In the genomic region with DNA sequence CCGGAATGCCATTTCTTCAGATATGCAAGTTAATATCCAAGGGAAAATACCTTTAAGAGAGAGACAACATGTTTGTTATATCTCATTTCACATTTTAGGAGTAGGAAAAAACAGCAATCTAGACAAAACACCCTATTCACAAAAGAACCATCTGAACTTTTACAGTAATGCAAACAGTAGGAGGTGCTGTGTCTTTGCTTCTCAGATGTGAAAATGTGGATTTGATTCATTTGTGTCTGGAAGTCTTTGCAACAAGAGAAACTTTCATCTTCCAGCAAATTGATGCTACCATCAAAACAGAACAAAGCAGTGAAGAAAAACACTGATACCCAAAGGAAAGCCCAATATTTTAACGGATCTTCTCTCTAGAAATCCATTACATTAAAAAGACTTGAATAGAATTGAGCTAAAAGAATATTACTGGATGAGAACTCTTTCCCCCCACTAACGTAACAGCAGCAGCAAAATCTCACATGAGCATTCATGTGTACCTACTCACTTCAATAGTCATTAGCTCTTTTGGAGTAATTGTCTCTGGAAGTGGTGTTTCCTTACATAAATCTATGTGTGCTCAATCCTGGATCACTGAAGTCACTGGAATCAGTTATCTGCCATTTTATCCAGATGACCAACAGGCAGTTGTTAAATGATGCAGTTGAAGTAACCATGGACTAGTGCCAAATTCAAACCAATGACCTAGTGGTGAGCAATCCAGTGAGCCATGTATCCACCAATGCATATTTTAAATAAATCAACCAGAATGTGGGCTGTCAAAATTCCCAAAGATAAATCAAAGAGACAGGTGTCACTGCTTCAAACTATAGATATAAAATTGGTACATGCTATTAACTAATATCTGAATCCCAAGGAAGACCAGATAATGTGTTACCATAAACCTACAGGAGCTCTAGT, we compare ENCODE assay signal across 1 cellular context.
TF ChIP-seq lines count a peak whose summit lies in the region.

No MANE protein-coding gene starts in this region.

TF ChIP-seq in K562, 482 proteins besides CTCF, POLR2A, EP300 and RAD21 (continued from another document):
- TF ChIP-seq, protein P1, sequence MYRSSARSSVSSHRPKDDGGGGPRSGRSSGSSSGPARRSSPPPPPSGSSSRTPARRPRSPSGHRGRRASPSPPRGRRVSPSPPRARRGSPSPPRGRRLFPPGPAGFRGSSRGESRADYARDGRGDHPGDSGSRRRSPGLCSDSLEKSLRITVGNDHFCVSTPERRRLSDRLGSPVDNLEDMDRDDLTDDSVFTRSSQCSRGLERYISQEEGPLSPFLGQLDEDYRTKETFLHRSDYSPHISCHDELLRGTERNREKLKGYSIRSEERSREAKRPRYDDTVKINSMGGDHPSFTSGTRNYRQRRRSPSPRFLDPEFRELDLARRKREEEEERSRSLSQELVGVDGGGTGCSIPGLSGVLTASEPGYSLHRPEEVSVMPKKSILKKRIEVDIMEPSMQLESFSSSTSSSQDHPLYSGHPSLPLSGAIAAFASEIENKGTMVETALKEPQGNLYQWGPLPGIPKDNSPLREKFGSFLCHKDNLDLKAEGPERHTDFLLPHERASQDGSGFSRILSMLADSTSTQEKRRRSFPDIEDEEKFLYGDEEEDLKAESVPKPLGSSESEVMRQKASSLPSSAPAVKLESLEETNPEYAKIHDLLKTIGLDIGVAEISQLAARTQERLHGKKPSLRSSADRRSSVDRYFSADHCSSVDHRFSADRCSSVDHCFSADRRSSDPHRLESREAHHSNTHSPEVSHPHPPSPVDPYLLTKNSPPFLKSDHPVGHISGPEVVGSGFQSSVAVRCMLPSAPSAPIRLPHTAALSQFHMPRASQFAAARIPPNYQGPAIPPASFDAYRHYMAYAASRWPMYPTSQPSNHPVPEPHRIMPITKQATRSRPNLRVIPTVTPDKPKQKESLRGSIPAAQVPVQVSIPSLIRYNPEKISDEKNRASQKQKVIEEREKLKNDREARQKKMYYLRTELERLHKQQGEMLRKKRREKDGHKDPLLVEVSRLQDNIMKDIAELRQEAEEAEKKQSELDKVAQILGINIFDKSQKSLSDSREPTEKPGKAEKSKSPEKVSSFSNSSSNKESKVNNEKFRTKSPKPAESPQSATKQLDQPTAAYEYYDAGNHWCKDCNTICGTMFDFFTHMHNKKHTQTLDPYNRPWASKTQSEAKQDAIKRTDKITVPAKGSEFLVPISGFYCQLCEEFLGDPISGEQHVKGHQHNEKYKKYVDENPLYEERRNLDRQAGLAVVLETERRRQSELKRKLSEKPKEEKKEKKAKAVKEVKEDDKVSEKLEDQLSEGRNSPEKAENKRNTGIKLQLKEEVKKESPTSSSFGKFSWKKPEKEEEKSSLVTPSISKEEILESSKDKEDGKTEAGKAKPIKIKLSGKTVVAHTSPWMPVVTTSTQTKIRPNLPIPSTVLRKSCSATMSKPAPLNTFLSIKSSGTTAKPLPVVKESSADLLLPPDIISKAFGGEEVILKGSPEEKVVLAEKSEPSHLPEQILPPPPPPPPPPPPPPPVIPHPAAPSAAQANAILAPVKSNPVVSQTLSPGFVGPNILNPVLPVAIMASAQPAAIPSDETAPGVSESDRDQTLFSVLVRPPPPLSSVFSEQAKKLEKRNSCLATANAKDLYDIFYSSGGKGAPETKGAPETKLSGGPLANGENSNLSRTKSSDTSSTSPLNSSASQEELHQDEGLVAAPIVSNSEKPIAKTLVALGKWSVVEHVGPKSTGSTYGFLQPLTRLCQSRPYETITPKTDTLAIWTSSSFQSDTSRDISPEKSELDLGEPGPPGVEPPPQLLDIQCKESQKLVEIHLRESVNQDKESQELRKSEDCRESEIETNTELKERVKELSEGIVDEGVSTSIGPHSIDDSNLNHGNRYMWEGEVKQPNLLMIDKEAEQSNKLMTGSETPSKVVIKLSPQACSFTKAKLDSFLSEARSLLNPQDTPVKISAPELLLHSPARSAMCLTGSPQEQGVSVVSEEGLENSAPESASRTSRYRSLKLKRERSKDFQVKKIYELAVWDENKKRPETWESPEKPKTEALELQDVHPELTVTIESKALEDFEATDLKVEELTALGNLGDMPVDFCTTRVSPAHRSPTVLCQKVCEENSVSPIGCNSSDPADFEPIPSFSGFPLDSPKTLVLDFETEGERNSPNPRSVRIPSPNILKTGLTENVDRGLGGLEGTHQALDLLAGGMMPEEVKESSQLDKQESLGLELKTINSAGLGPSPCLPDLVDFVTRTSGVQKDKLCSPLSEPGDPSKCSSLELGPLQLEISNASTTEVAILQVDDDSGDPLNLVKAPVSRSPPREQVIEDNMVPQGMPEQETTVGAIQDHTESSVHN (IDR thresholded peaks at IDR 0.05; ENCODE audit: borderline replicate concordance in 1 of 2, low read depth in 1 of 2) = no peak
- no peak for TF ChIP-seq SIX5 (IDR thresholded peaks at IDR 0.05; ENCODE audit: borderline replicate concordance in 1 of 2, insufficient read depth in 1 of 2, low read depth in 1 of 2, low read length in 2 of 2)
- no peak for TF ChIP-seq KHSRP (IDR thresholded peaks at IDR 0.05)
TF ChIP-seq in K562: peak in this region for 1.
